9 cellular contexts compared by ENCODE assay signal in the genomic region with DNA sequence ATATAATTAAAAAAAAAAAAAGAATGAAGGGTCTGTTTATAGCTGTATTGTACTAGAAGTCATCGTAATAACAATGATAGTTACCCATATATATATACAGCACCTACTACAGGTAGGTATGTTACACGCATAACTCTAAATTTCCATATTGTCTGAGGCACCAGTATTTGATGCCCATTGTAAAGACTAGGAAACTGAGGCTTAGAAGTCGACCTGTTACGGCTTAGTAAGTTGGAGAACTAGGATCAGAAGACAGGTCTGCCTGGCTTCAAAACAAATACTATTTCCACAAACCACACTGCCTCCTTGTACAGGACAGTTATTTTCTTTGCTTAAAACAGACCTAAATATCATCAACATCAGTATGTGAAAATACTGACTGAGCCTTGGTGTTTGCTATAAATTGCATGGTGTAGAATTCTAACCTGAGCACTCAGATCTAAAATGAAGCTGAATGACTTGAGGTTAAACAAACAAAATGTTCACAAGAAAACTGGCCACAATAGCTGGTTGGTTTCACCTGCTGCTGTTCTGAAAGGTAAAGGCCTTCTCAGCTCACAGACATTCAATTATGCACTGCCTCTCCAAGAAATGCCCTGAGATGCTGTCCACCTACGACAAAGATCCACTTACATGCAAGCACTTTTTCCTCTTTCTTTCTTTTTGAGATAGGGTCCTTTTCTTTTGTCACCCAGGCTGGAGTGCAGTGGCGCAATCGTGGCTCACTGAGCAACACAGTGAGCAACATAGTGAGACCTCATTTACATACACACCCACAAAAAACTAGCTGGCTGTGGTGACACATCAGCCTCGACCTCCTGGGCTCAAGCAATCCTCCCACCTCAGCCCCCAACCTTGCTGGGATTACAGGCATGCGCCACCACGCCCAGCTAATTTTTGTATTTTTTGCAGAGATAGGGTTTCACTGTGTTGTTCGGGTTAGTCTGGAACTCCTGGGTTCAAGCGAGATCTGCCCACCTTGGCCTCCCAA. TPM values are rescaled to one million over a fixed set of nuclear protein-coding genes. Genes with fewer than 3 reads are reported as not detected.
DNase-seq lines count a peak whose midpoint lies in the region; ATAC-seq, FAIRE-seq and TF ChIP-seq lines count a peak whose summit lies in the region.
"Had no signal": no experiment of that assay in that cellular context is flagged by ENCODE, and none has a peak within 500 bp of the region (broad histone marks: within the 10 kb centered on the region; RNA-seq: fewer than 3 reads in every experiment).

No MANE protein-coding gene starts in this region.

- H3K27me3 Mint-ChIP-seq in progenitor cell of endocrine pancreas: no peaks in the 10 kb centered on the region
- H3K27me3 Mint-ChIP-seq: IgD-negative memory B cell had no signal

- H3K9me3 ChIP-seq in K562 (replicated peaks; ENCODE audit: control insufficient read depth, insufficient read depth, low read depth, low read length): no peaks in the 10 kb centered on the region

- peaks cover 0 to 2% of the 10 kb centered on the region in 2 experiments; a peak in 2 of 5 replicates for H3K27me3 ChIP-seq in K562 (ENCODE audit: control insufficient read depth in 2 of 2, insufficient read depth in 2 of 2, low read length in 2 of 2)

- H3K4me2 ChIP-seq in K562 (ENCODE audit: insufficient read depth, low read length): no peak overlapping the region

- DNase-seq in K562 (ENCODE audit: extremely low read depth in 1 of 4, low spot score in 3 of 4) (peak in 2 of 4 experiments; percentile 32 to 60), progenitor cell of endocrine pancreas (ENCODE audit: low spot score, unreplicated experiment) (no peak), UCSD-AML1 (lab: John Stamatoyannopoulos, UW; ENCODE audit: unreplicated experiment) (no peak)
- DNase-seq in activated effector memory CD4-positive, alpha-beta T cell treated with Interleukin-2 at 50 U/mL for 16 hours: no peak

- POLR2A ChIA-PET in K562 (lab: Yijun Ruan, JAX): interaction anchor here (0.9 kb wide), 2 partner anchors 14 to 16 kb away, joined by 3 to 5 read pairs; no protein-coding TSS in a partner anchor

- TF ChIP-seq POLR2A in K562 (conservative IDR thresholded peaks at IDR 0.05): no peak

- intact Hi-C loops in K562 (cut with micrococcal nuclease): loop anchor here (2.0 to 10.0 kb wide), 3 partner anchors 36 to 273 kb away; partner anchors contain the start of genes ALKBH2, SSH1 and UNG

- peaks cover 18 to 46% of the 10 kb centered on the region in 2 experiments; a peak in 4 of 5 replicates for H3K4me1 ChIP-seq in K562 (replicated peaks in 1 of 2; ENCODE audit: control insufficient read depth in 2 of 2, insufficient read depth in 2 of 2, low read length in 2 of 2)

- H3K36me3 Mint-ChIP-seq in progenitor cell of endocrine pancreas (ENCODE audit: insufficient read depth): peaks cover 11% of the 10 kb centered on the region

- no peak overlapping the region for H3K9ac ChIP-seq in K562 (ENCODE audit: insufficient read depth in 1 of 2, low read depth in 2 of 2, low read length in 2 of 2)

- no peaks in the 10 kb centered on the region for H3K79me2 ChIP-seq in K562 (ENCODE audit: control insufficient read depth, insufficient read depth, low read length)

- no peak for TF ChIP-seq CTCF in K562 (IDR thresholded peaks at IDR 0.05 in 2 of 3, conservative IDR thresholded peaks at IDR 0.05 in 1 of 3; ENCODE audit: insufficient read depth in 2 of 3, low read depth in 1 of 3, low read length in 3 of 3)
- TF ChIP-seq CTCF in progenitor cell of endocrine pancreas (IDR thresholded peaks at IDR 0.05; ENCODE audit: unreplicated experiment): no peak

- no peaks in the 10 kb centered on the region for H3K9me1 ChIP-seq in K562 (ENCODE audit: control insufficient read depth, insufficient read depth, low read length)

- H3K4me3 Mint-ChIP-seq in progenitor cell of endocrine pancreas (ENCODE audit: low read depth): no peak overlapping the region

- TF ChIP-seq EP300 in K562 (IDR thresholded peaks at IDR 0.05; ENCODE audit: low read length): no peak

- peaks cover 41% of the 10 kb centered on the region for H4K20me1 ChIP-seq in K562 (replicated peaks; ENCODE audit: control insufficient read depth, insufficient read depth, low read length)

- FAIRE-seq in K562 (lab: Jason Lieb, UNC): no peak

- H3K4me1 Mint-ChIP-seq in progenitor cell of endocrine pancreas (ENCODE audit: low read depth): peaks cover 28% of the 10 kb centered on the region

- no peaks in the 10 kb centered on the region for H3K9me3 Mint-ChIP-seq in progenitor cell of endocrine pancreas (ENCODE audit: low read depth)
- H3K9me3 Mint-ChIP-seq: IgD-negative memory B cell had no signal

- H3K4me3 ChIP-seq in K562: no peak overlapping the region

- no peak for TF ChIP-seq RAD21 in K562 (CRISPR knock-in tag; conservative IDR thresholded peaks at IDR 0.05 in 1 of 2, IDR thresholded peaks at IDR 0.05 in 1 of 2)

- in situ Hi-C loops in K562 (cut with MboI): no loop called here

- WGBS in K562 (ENCODE audit: insufficient coverage, low coverage, missing lambda C conversion rate): 57% methylated on average over 12 of the region's 12 CpGs

- H3K36me3 ChIP-seq in K562 (ENCODE audit: control insufficient read depth, insufficient read depth, low read length): no peaks in the 10 kb centered on the region; the same call in 2 of the 3 replicates

- CTCF ChIA-PET in K562 (lab: Yijun Ruan, JAX; ENCODE audit: low intra/inter-chr PET ratio): no interaction called here

- H3K27ac Mint-ChIP-seq in progenitor cell of endocrine pancreas: peak overlapping the region; percentile 31

- H2AFZ ChIP-seq in K562 (ENCODE audit: low read depth, low read length): no peak overlapping the region

- H3K27ac ChIP-seq in K562 (ENCODE audit: extremely low read depth, low read depth, low read length): no peak overlapping the region

- ATAC-seq in GM18520 (IDR thresholded peaks at IDR 0.05; ENCODE audit: unreplicated experiment) (peak; percentile 40), HG03439 (IDR thresholded peaks at IDR 0.05; ENCODE audit: unreplicated experiment) (peak; percentile 60), K562 (no peak), GM18858 (IDR thresholded peaks at IDR 0.05; ENCODE audit: unreplicated experiment) (no peak), GM21737 (IDR thresholded peaks at IDR 0.05; ENCODE audit: unreplicated experiment) (no peak)

- BruUV-seq in K562 (replicated peaks; lab: Mats Ljungman, UMichigan): no TSS peak

TF ChIP-seq in K562, 482 proteins besides CTCF, POLR2A, EP300 and RAD21 (continues in another document):
- no peak for TF ChIP-seq RHOXF2B (CRISPR knock-in tag; conservative IDR thresholded peaks at IDR 0.05)
- no peak for TF ChIP-seq NCOA2 (IDR thresholded peaks at IDR 0.05; ENCODE audit: partially characterized antibody in 2 of 2)
- no peak for TF ChIP-seq SLC30A9 (CRISPR knock-in tag; IDR thresholded peaks at IDR 0.05)
- TF ChIP-seq TEAD1 (CRISPR knock-in tag; IDR thresholded peaks at IDR 0.05): 0 out of 4 replicates have a peak, but pooled peaks of 1 of the 2 experiments have one; percentile 27
- TF ChIP-seq CBFA2T3 (IDR thresholded peaks at IDR 0.05): peak; percentile 66
- no peak for TF ChIP-seq HNRNPUL1 (IDR thresholded peaks at IDR 0.05; ENCODE audit: low read length)
- no peak for TF ChIP-seq SUPT5H (IDR thresholded peaks at IDR 0.05)

RNA-seq across cellular contexts. Expression of gene SSH1, which starts 35.7 kb away (rescaled TPM):
- total RNA-seq in K562 (2011; cell fraction: chromatin; rRNA removed; ENCODE audit: low replicate concordance): 12.8 and 19.4 TPM in 2 replicates
- total RNA-seq in K562 (2011; cell fraction: nucleolus; rRNA removed): 8.0 and 10.2 TPM in 2 replicates
- total RNA-seq in K562 (2011; cell fraction: nucleoplasm; rRNA removed): 7.7 and 9.5 TPM in 2 replicates
- total RNA-seq in K562 (2014; rRNA removed) (2.0 and 2.9 TPM in 2 replicates), K562 (2014; rRNA removed; fragmentation: Illumina TruSeq; extraction: Trizol) (2.3 and 2.5 TPM in 2 replicates), K562 (2015; rRNA removed; fragmentation: Illumina TruSeq; extraction: Trizol) (1.7 and 2.2 TPM in 2 replicates), K562 (2021) (5.5 and 6.5 TPM in 2 replicates), progenitor cell of endocrine pancreas (37.2 and 38.8 TPM in 2 replicates)
- polyA plus RNA-seq in K562 (2011; rRNA removed) (3.4 and 4.2 TPM in 2 replicates), K562 (2014; fragmentation: Illumina TruSeq; extraction: Trizol) (2.5 and 3.1 TPM in 2 replicates), K562 (2014; fragmentation: Nextera tagmentation; extraction: Ambion mirVana) (under 1 TPM; 0.41 to 0.45 TPM), K562 (2014; rRNA removed) (2.3 and 2.8 TPM in 2 replicates)
- polyA plus RNA-seq in K562 (2011; cell fraction: cytosol; rRNA removed): 2.8 and 3.3 TPM in 2 replicates
- 4.0 and 4.1 TPM in 2 replicates for polyA plus RNA-seq in K562 (2011; cell fraction: nucleus; rRNA removed)
- polyA plus RNA-seq in K562 (2012): 3.3 and 5.5 TPM in 2 replicates
- 4.5 and 5.0 TPM in 2 replicates for polyA minus RNA-seq in K562 (2011; rRNA and poly(A)+ RNA removed)
- 2.5 and 4.4 TPM in 2 replicates for polyA minus RNA-seq in K562 (2011; cell fraction: cytosol; rRNA and poly(A)+ RNA removed)
- polyA minus RNA-seq in K562 (2011; cell fraction: nucleus; rRNA and poly(A)+ RNA removed): 4.7 and 5.2 TPM in 2 replicates

RNA-seq across cellular contexts. Expression of gene DAO, which starts 58.2 kb away (rescaled TPM):
- not detected in 2 replicates for total RNA-seq in K562 (2011; cell fraction: chromatin; rRNA removed; ENCODE audit: low replicate concordance)
- total RNA-seq in K562 (2011; cell fraction: nucleolus; rRNA removed): not detected in 2 replicates
- total RNA-seq in K562 (2011; cell fraction: nucleoplasm; rRNA removed): not detected in 2 replicates
- total RNA-seq in K562 (2014; rRNA removed): not detected in 2 replicates
- total RNA-seq in K562 (2014; rRNA removed; fragmentation: Illumina TruSeq; extraction: Trizol): not detected in 2 replicates
- total RNA-seq in K562 (2015; rRNA removed; fragmentation: Illumina TruSeq; extraction: Trizol): not detected in 2 replicates
- not detected in 2 replicates for total RNA-seq in K562 (2021)
- polyA plus RNA-seq in K562 (2011; rRNA removed): not detected in 2 replicates
- polyA plus RNA-seq in K562 (2011; cell fraction: cytosol; rRNA removed): not detected in 2 replicates
- polyA plus RNA-seq in K562 (2011; cell fraction: nucleus; rRNA removed): not detected in 2 replicates
- not detected in 2 replicates for polyA plus RNA-seq in K562 (2012)
- polyA plus RNA-seq in K562 (2014; fragmentation: Illumina TruSeq; extraction: Trizol): not detected in 2 replicates
- polyA plus RNA-seq in K562 (2014; fragmentation: Nextera tagmentation; extraction: Ambion mirVana): not detected
- not detected in 2 replicates for polyA plus RNA-seq in K562 (2014; rRNA removed)
- polyA minus RNA-seq in K562 (2011; rRNA and poly(A)+ RNA removed): not detected in 2 replicates
- polyA minus RNA-seq in K562 (2011; cell fraction: cytosol; rRNA and poly(A)+ RNA removed): not detected in 2 replicates
- not detected in 2 replicates for polyA minus RNA-seq in K562 (2011; cell fraction: nucleus; rRNA and poly(A)+ RNA removed)
- not detected in 2 replicates for total RNA-seq in progenitor cell of endocrine pancreas
- polyA plus RNA-seq: IgD-negative memory B cell had no signal

Comparison
In these comparisons a context has a peak if more than half of its experiments do, and no peak if none do; other contexts are left out.
1. ATAC-seq: peak in GM18520 (single experiment) and HG03439 (single experiment); none in K562 (single experiment), GM18858 (single experiment) and GM21737 (single experiment).